Comparison of ENCODE assay signal across 8 cellular contexts in the genomic region with DNA sequence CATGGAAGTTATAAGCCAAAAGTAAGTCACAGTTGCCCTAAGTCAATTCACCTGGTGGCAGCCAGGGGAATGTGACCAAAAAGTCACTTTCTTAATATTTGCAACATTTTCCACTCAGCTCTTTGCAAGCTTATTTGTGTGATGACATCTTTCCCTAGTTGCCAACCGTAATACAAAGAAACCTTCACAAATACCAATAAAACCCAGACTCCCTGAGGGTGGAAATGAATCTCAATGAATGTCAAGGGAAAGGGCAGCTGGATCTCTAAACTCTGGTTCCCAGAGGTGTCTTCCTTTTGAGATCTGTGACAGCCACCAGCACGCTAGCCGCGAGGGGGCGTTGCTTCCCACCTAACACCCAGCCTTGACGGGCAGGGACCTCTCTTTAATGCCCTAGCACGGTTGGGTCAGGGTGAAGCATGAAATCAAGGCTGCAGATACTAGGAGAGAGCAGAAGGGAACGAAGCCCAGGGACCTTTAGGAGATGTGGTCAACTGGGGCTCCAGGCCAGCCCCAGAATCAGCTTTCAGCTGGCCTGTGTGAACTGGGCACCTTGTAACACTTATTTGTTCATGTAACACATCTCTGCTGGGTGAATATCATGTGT.
DNase-seq lines count a peak whose midpoint lies in the region; ATAC-seq and TF ChIP-seq lines count a peak whose summit lies in the region.

No MANE protein-coding gene starts in this region.

- DNase-seq in GM10266 (ENCODE audit: extremely low spot score), result peak; percentile 78
- DNase-seq in T-helper 2 cell, result peak in 3 of 5 experiments; percentile 2 to 69 (median 11)
- peak; percentile 91 for DNase-seq in dermis blood vessel endothelial cell
- peak; percentile 28 for DNase-seq in midbrain (lab: John Stamatoyannopoulos, UW)
- DNase-seq in KG1 (lab: John Stamatoyannopoulos, UW), result no peak
- no peak for DNase-seq in DMS153 (lab: John Stamatoyannopoulos, UW)

- peak; percentile 80 for TF ChIP-seq CTCF in GM10266 (IDR thresholded peaks at IDR 0.05; ENCODE audit: control insufficient read depth, insufficient read depth, low read depth, missing control alignments)

- ATAC-seq in HG03066 (IDR thresholded peaks at IDR 0.05; ENCODE audit: low read depth, unreplicated experiment), result peak; percentile 54
- ATAC-seq in GM21528 (IDR thresholded peaks at IDR 0.05; ENCODE audit: low FRiP score, unreplicated experiment), result no peak

Comparison
In these comparisons a context has a peak if more than half of its experiments do, and no peak if none do; other contexts are left out.
1. DNase-seq: peak in GM10266 (single experiment), T-helper 2 cell (3 of 5), dermis blood vessel endothelial cell (single experiment) and midbrain (single experiment); none in KG1 (single experiment) and DMS153 (single experiment).